9 cellular contexts compared by ENCODE assay signal in the genomic region with DNA sequence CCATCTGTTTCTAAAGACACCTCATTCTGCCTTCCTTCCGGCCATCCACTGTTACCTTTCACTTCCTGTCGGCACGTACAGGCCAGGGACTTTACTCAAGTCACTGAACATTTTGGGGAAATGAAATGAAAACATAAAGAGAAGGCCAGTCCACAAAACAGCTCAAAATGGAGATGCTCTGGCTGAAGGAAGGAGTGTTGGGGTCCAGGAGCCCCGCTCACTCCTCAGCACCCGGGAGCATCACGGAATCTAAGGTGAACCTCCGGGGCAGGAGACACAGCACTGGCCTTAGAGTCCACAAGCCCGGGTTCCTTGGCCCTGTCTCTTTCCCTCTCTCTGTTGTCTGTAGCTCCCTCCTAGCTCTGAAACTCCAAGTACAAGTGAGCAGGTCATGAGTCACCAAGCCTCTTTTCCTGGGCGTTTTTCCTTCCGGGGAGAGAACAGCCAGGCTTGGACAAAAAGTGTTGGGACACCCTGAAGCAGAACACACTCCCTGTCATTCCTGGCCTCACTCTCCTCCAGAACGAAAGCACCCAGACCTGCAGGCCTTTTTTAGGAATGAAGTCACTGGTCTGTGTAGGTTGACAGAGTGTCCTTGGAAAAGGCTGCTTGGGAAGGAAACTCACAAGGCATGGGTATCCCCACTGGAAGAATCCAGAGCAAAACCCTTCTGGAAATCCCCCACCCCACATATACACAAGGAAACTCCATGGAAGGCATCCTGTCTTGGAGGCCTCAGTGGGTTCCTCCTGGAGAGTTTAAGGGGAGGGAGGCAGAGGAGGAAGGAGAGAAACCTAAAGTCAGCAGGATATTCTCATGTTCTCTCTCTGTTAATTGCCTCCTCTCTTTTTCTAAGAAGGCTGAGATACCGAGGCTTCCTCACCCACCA.
DNase-seq lines count a peak whose midpoint lies in the region; ATAC-seq, FAIRE-seq and TF ChIP-seq lines count a peak whose summit lies in the region.
"Had no signal": no experiment of that assay in that cellular context is flagged by ENCODE, and none has a peak within 500 bp of the region (broad histone marks: within the 10 kb centered on the region; RNA-seq: fewer than 3 reads in every experiment).

No MANE protein-coding gene starts in this region.

- no peaks in the 10 kb centered on the region for H3K9me3 ChIP-seq in adrenal gland (replicated peaks in 1 of 3)
- H3K9me3 ChIP-seq in left ventricle myocardium inferior (replicated peaks), result no peaks in the 10 kb centered on the region

- no peaks in the 10 kb centered on the region for H3K9me3 Mint-ChIP-seq in natural killer cell treated with Interleukin-12 subunit alpha and Interleukin-12 subunit beta and Interleukin-15 and Interleukin-18, amount 100 ng/mL, for 72 hours

- H3K27me3 Mint-ChIP-seq in natural killer cell treated with Interleukin-12 subunit alpha and Interleukin-12 subunit beta and Interleukin-15 and Interleukin-18, amount 100 ng/mL, for 72 hours, result no peaks in the 10 kb centered on the region

- H3K27ac Mint-ChIP-seq in natural killer cell treated with Interleukin-12 subunit alpha and Interleukin-12 subunit beta and Interleukin-15 and Interleukin-18, amount 100 ng/mL, for 72 hours, result no peak overlapping the region

- intact Hi-C loops in adrenal gland (cut with DNase I) (no loop called here), left ventricle myocardium inferior (cut with micrococcal nuclease) (no loop called here)

- H3K4me3 ChIP-seq in adrenal gland (no peak overlapping the region), left ventricle myocardium inferior (no peak overlapping the region), skeletal muscle cell (ENCODE audit: low read depth, low read length) (no peak overlapping the region)

- DNase-seq in GM04503 (ENCODE audit: low read depth), result peak; percentile 94
- peak in 6 of 7 donors; percentile 67 to 84 (median 74) for DNase-seq in adrenal gland
- no peak for DNase-seq in left ventricle myocardium inferior
- peak; percentile 76 for DNase-seq in skeletal muscle cell (ENCODE audit: low read depth)
- DNase-seq in D721Med (ENCODE audit: insufficient read length, low spot score), result no peak
- no peak for DNase-seq in natural killer cell treated with Interleukin-12 subunit alpha and Interleukin-12 subunit beta and Interleukin-15 and Interleukin-18, amount 100 ng/mL, for 72 hours (ENCODE audit: low spot score)
- DNase-seq in T-helper 9 cell, result no peak
- DNase-seq: NCI-H2081 treated with DMSO at 0.1 percent for 48 hours had no signal

- no peaks in the 10 kb centered on the region for H3K27me3 ChIP-seq in adrenal gland
- no peaks in the 10 kb centered on the region for H3K27me3 ChIP-seq in left ventricle myocardium inferior (ENCODE audit: low read depth)

- no peaks in the 10 kb centered on the region for H3K4me1 Mint-ChIP-seq in natural killer cell treated with Interleukin-12 subunit alpha and Interleukin-12 subunit beta and Interleukin-15 and Interleukin-18, amount 100 ng/mL, for 72 hours (ENCODE audit: low read depth in 2 of 2)

- FAIRE-seq in D721Med (lab: Jason Lieb, UNC), result no peak

- peaks cover 19 to 51% of the 10 kb centered on the region in 2 donors for H3K4me1 ChIP-seq in adrenal gland (replicated peaks in 1 of 2)
- H3K4me1 ChIP-seq in left ventricle myocardium inferior, result peaks cover 89% of the 10 kb centered on the region

- H3K36me3 Mint-ChIP-seq in natural killer cell treated with Interleukin-12 subunit alpha and Interleukin-12 subunit beta and Interleukin-15 and Interleukin-18, amount 100 ng/mL, for 72 hours, result no peaks in the 10 kb centered on the region

- TF ChIP-seq POLR2A in adrenal gland (IDR thresholded peaks at IDR 0.05), result peak in 1 of 2 donors; percentile 29

- H3K4me3 Mint-ChIP-seq in natural killer cell treated with Interleukin-12 subunit alpha and Interleukin-12 subunit beta and Interleukin-15 and Interleukin-18, amount 100 ng/mL, for 72 hours, result no peak overlapping the region

- H3K36me3 ChIP-seq in adrenal gland (replicated peaks in 1 of 2), result no peaks in the 10 kb centered on the region
- H3K36me3 ChIP-seq in left ventricle myocardium inferior, result no peaks in the 10 kb centered on the region

- WGBS in adrenal gland, 4 donors, result 56 to 61% (median 59%) methylated on average over 12 of the region's 12 CpGs

- H3K27ac ChIP-seq in adrenal gland, result peak overlapping the region; percentile 12 to 98 (median 82)
- peak overlapping the region; percentile 97 for H3K27ac ChIP-seq in left ventricle myocardium inferior (replicated peaks)

- no peak for ATAC-seq in natural killer cell treated with Interleukin-12 subunit alpha and Interleukin-12 subunit beta and Interleukin-15 and Interleukin-18, amount 100 ng/mL, for 72 hours
- ATAC-seq in HG03521 (IDR thresholded peaks at IDR 0.05; ENCODE audit: unreplicated experiment), result no peak

- TF ChIP-seq CTCF in adrenal gland (IDR thresholded peaks at IDR 0.05) (no peak), left ventricle myocardium inferior (IDR thresholded peaks at IDR 0.05; ENCODE audit: borderline replicate concordance) (no peak), D721Med (IDR thresholded peaks at IDR 0.05; ENCODE audit: insufficient read depth, missing control alignments) (no peak)

Comparison
In these comparisons a context has a peak if more than half of its experiments do, and no peak if none do; other contexts are left out.
1. DNase-seq: peak in GM04503 (single experiment), adrenal gland (6 of 7) and skeletal muscle cell (single experiment); none in left ventricle myocardium inferior (single experiment), D721Med (single experiment), natural killer cell treated with Interleukin-12 subunit alpha and Interleukin-12 subunit beta and Interleukin-15 and Interleukin-18, amount 100 ng/mL, for 72 hours (single experiment) and T-helper 9 cell (single experiment).